8 cellular contexts compared by ENCODE assay signal in the genomic region with DNA sequence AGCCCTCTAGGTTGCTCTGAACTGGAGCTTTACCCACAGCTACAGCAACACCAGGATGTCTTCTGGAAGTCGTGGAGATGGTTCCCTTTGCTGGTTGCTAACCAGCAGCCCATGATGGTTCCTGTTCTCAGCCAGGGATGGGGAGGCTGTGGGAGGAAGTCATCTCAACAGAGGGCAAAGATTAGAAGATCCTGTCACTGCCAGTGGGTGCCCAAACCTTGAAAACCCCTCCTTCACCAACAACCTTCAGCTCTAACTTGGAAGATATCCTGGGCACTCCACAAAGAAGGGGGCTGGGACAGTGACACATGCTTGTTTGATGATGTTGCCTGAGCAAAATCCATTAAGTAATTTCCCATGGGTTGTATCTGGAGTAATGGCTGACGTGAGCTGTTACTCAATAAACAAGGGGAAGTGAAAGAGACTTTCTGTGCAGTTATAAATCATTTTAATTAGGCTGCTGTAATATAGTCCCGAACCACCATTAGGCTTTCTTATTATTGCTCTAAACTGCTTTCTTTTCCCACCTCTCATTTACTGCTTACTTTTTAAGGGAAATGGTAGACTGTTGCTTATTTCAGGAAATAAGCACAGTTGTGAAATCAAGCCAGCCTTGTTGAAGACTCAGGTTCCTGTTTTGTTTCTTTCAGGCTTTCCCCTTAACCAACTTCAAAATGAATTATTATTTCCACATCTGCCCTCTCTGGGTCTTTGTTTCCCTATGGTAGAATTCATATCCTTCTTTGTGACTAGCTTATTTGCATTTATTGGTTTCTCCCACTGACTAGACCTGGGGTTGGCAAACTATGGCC.
DNase-seq lines count a peak whose midpoint lies in the region; ATAC-seq and TF ChIP-seq lines count a peak whose summit lies in the region.

No MANE protein-coding gene starts in this region.

- peak; percentile 18 for DNase-seq in NCI-H1105 treated with DMSO at 0.1 percent for 48 hours (lab: John Stamatoyannopoulos, UW)
- no peak for DNase-seq in NCI-H1105 (lab: John Stamatoyannopoulos, UW)
- peak; percentile 46 for DNase-seq in epithelial cell of proximal tubule (ENCODE audit: low read depth)
- peak in 9 of 49 donors; percentile 1 to 9 (median 4) for DNase-seq in substantia nigra (lab: John Stamatoyannopoulos, UW)
- DNase-seq in iPS-NIHi11 (ENCODE audit: low spot score) = no peak
- no peak for DNase-seq in central memory CD4-positive, alpha-beta T cell
- DNase-seq in T-helper 1 cell = no peak

- peak overlapping the region; percentile 37 for H3K27ac ChIP-seq in substantia nigra (ENCODE audit: low read depth, low read length, poor library complexity, severe bottlenecking)

- no peak for TF ChIP-seq CTCF in epithelial cell of proximal tubule (conservative IDR thresholded peaks at IDR 0.05; ENCODE audit: low read depth, low read length)

- ATAC-seq in HG03520 (IDR thresholded peaks at IDR 0.05; ENCODE audit: unreplicated experiment) = peak; percentile 80

- no peak overlapping the region for H3K4me3 ChIP-seq in epithelial cell of proximal tubule (ENCODE audit: low read depth, low read length)

Comparison
In these comparisons a context has a peak if more than half of its experiments do, and no peak if none do; other contexts are left out.
1. DNase-seq: peak in NCI-H1105 treated with DMSO at 0.1 percent for 48 hours (single experiment) and epithelial cell of proximal tubule (single experiment); none in NCI-H1105 (single experiment), iPS-NIHi11 (single experiment), central memory CD4-positive, alpha-beta T cell (single experiment) and T-helper 1 cell (0 of 5).